8 cellular contexts compared by ENCODE assay signal in the genomic region with DNA sequence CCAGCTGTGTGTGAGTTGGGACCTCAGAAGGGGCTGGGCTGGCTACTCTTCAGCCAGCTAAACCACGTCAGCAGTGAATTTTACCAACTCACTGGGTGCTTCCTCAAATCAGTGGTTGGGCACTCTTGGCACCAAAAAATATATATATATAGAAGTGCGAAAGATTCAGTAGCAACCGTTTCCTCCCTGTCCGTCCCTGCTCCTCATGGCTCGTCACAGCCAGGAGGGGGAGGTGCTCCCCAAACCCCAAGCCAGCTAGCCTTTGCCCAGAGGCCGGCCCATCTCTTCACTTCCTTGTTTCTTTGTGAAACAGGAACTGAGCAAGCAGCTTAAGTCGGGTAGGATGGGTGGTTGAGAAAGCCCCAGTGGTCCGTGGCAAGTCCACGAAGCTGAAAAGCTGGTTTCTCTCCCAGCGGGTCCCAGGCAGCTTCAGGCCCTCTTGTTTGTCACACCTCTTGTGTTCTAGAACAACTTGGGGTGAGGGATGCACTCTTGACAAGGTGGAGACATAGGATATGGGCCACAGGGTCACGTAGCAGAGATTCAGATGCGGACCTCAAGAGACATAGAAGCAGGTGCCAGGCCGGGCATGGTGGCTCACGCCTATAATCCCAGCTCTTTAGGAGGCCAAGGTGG. TPM values are rescaled to one million over a fixed set of nuclear protein-coding genes. Genes with fewer than 3 reads are reported as not detected.
A peak's percentile ranks its signal among the peaks of the same experiment; 100 is the strongest.
DNase-seq lines count a peak whose midpoint lies in the region; ATAC-seq and TF ChIP-seq lines count a peak whose summit lies in the region.

No MANE protein-coding gene starts in this region.

- H3K9me3 Mint-ChIP-seq in T-helper 2 cell treated with Interferon-gamma antibody and Interleukin-4, amounts not matched to agents 5 μg/mL and 100 μg/mL, for 36 hours, result no peaks in the 10 kb centered on the region

- peak; percentile 73 for ATAC-seq in HG03095 (IDR thresholded peaks at IDR 0.05; ENCODE audit: unreplicated experiment)

- H3K9me3 ChIP-seq in hepatocyte (ENCODE audit: low read depth) (no peaks in the 10 kb centered on the region), smooth muscle cell (replicated peaks; ENCODE audit: low read depth) (no peaks in the 10 kb centered on the region), PC-9 (ENCODE audit: insufficient read depth, low read depth) (no peaks in the 10 kb centered on the region)

- H4K20me1 ChIP-seq in hepatocyte (ENCODE audit: insufficient read depth, poor library complexity, severe bottlenecking) (no peaks in the 10 kb centered on the region), smooth muscle cell (ENCODE audit: low read depth) (no peaks in the 10 kb centered on the region), PC-9 (ENCODE audit: insufficient read depth) (no peaks in the 10 kb centered on the region)

- TF ChIP-seq CTCF in hepatocyte (IDR thresholded peaks at IDR 0.05; ENCODE audit: poor library complexity), result no peak
- no peak for TF ChIP-seq CTCF in smooth muscle cell (IDR thresholded peaks at IDR 0.05; ENCODE audit: borderline replicate concordance, insufficient read depth, poor library complexity, severe bottlenecking)
- TF ChIP-seq CTCF in PC-9 (conservative IDR thresholded peaks at IDR 0.05), result no peak

- intact Hi-C loops in PC-9 (cut with micrococcal nuclease; ENCODE audit: unreplicated experiment), result no loop called here

- no peaks in the 10 kb centered on the region for H3K27me3 Mint-ChIP-seq in T-helper 2 cell treated with Interferon-gamma antibody and Interleukin-4, amounts not matched to agents 5 μg/mL and 100 μg/mL, for 36 hours (ENCODE audit: low read depth)

- H3K27me3 ChIP-seq in hepatocyte (no peaks in the 10 kb centered on the region), smooth muscle cell (ENCODE audit: low read depth) (no peaks in the 10 kb centered on the region), PC-9 (ENCODE audit: insufficient read depth, low read depth) (no peaks in the 10 kb centered on the region)

- 84% methylated on average over 14 of the region's 14 CpGs for WGBS in hepatocyte (ENCODE audit: low lambda C conversion rate, missing lambda C conversion rate)
- WGBS in smooth muscle cell (ENCODE audit: low lambda C conversion rate), result 78% methylated on average over 14 of the region's 14 CpGs

- H3K79me2 ChIP-seq in hepatocyte, result no peaks in the 10 kb centered on the region
- no peaks in the 10 kb centered on the region for H3K79me2 ChIP-seq in smooth muscle cell (ENCODE audit: low read depth)
- no peaks in the 10 kb centered on the region for H3K79me2 ChIP-seq in PC-9 (ENCODE audit: low read depth)

- H3K9me2 ChIP-seq in hepatocyte (replicated peaks; ENCODE audit: insufficient read depth), result no peaks in the 10 kb centered on the region
- H3K9me2 ChIP-seq in PC-9 (ENCODE audit: insufficient read depth), result no peaks in the 10 kb centered on the region

- no peak overlapping the region for H3K4me3 ChIP-seq in hepatocyte
- no peak overlapping the region for H3K4me3 ChIP-seq in smooth muscle cell
- H3K4me3 ChIP-seq in PC-9, result no peak overlapping the region

- no peak overlapping the region for H3K9ac ChIP-seq in smooth muscle cell (ENCODE audit: low read depth)

- no TSS peak for BruUV-seq in PC-9 (replicated peaks; lab: Mats Ljungman, UMichigan)

- H3K27ac ChIP-seq in hepatocyte (peak overlapping the region; percentile 60), smooth muscle cell (ENCODE audit: low read depth) (no peak overlapping the region), PC-9 (no peak overlapping the region)

- H3F3A ChIP-seq in smooth muscle cell (ENCODE audit: low read depth), result no peaks in the 10 kb centered on the region
- 0 out of 2 replicates have a peak, but pooled peaks cover 6% of the 10 kb centered on the region for H3F3A ChIP-seq in PC-9 (ENCODE audit: insufficient read depth, low read depth)

- H3K4me3 Mint-ChIP-seq in T-helper 2 cell treated with Interferon-gamma antibody and Interleukin-4, amounts not matched to agents 5 μg/mL and 100 μg/mL, for 36 hours, result peak overlapping the region; percentile 53

- H3K27ac Mint-ChIP-seq in T-helper 2 cell treated with Interferon-gamma antibody and Interleukin-4, amounts not matched to agents 5 μg/mL and 100 μg/mL, for 36 hours, result peak overlapping the region; percentile 93

- no peak overlapping the region for H2AFZ ChIP-seq in hepatocyte
- no peak overlapping the region for H2AFZ ChIP-seq in smooth muscle cell (ENCODE audit: low read depth)
- no peak overlapping the region for H2AFZ ChIP-seq in PC-9

- peaks cover 62% of the 10 kb centered on the region for H3K4me1 Mint-ChIP-seq in T-helper 2 cell treated with Interferon-gamma antibody and Interleukin-4, amounts not matched to agents 5 μg/mL and 100 μg/mL, for 36 hours (ENCODE audit: low read depth)

- H3K36me3 Mint-ChIP-seq in T-helper 2 cell treated with Interferon-gamma antibody and Interleukin-4, amounts not matched to agents 5 μg/mL and 100 μg/mL, for 36 hours (ENCODE audit: low read depth), result peaks cover 2% of the 10 kb centered on the region

- H3K36me3 ChIP-seq in hepatocyte (replicated peaks; ENCODE audit: insufficient read depth, low read depth) (no peaks in the 10 kb centered on the region), smooth muscle cell (ENCODE audit: low read depth) (no peaks in the 10 kb centered on the region), PC-9 (ENCODE audit: low read depth) (no peaks in the 10 kb centered on the region)

- H3K4me2 ChIP-seq in hepatocyte (no peak overlapping the region), smooth muscle cell (no peak overlapping the region), PC-9 (no peak overlapping the region)

- CTCF ChIA-PET in PC-9 (lab: Charles Lee), result interaction anchor here (0.6 kb wide), 1 partner anchor 15 kb away, joined by 11 read pairs; no protein-coding TSS in a partner anchor

- POLR2A ChIA-PET in PC-9 (lab: Charles Lee; ENCODE audit: unreplicated experiment), result no interaction called here

- H3K4me1 ChIP-seq in hepatocyte (ENCODE audit: insufficient read depth) (peaks cover 3% of the 10 kb centered on the region), smooth muscle cell (ENCODE audit: low read depth) (no peaks in the 10 kb centered on the region), PC-9 (replicated peaks; ENCODE audit: insufficient read depth) (no peaks in the 10 kb centered on the region)

- peak; percentile 25 for DNase-seq in stimulated activated CD4-positive, alpha-beta T cell treated with anti-CD3 and anti-CD28 coated beads, Interleukin-1b, Interleukin-23, amount 100 ng/mL, for 48 hours
- DNase-seq in stimulated activated CD4-positive, alpha-beta T cell treated with anti-CD3 and anti-CD28 coated beads, Interleukin-2, amount 100 ng/mL, for 48 hours, result no peak
- DNase-seq in T-helper 2 cell treated with Interferon-gamma antibody and Interleukin-4, amounts not matched to agents 5 μg/mL and 100 μg/mL, for 36 hours (ENCODE audit: low spot score), result peak; percentile 47
- DNase-seq in hepatocyte (ENCODE audit: low spot score) (no peak), smooth muscle cell (lab: John Stamatoyannopoulos, UW; ENCODE audit: unreplicated experiment) (no peak), PC-9 (no peak), midbrain (lab: John Stamatoyannopoulos, UW) (no peak)

RNA-seq across cellular contexts. Expression of a gene that starts 6.8 kb away (rescaled TPM):
- 0.67 and 0.76 TPM in 2 replicates for total RNA-seq in hepatocyte
- 0.31 and 0.96 TPM in 2 replicates for polyA plus RNA-seq in hepatocyte
- total RNA-seq in smooth muscle cell, result not detected in 2 replicates
- polyA plus RNA-seq in smooth muscle cell, result not detected in 2 replicates
- total RNA-seq in PC-9 (2021), result not detected in 2 replicates

RNA-seq across cellular contexts. Expression of a gene that starts 34.1 kb away (rescaled TPM):
- total RNA-seq in hepatocyte (21.9 and 24.1 TPM in 2 replicates), smooth muscle cell (0.09 TPM in 1 of 2 replicates, not detected in the other), PC-9 (2021) (not detected in 2 replicates)
- polyA plus RNA-seq in hepatocyte (15.0 and 23.1 TPM in 2 replicates), smooth muscle cell (0.13 and 0.46 TPM in 2 replicates)

Comparison
In these comparisons a context has a peak if more than half of its experiments do, and no peak if none do; other contexts are left out.
1. DNase-seq: peak in stimulated activated CD4-positive, alpha-beta T cell treated with anti-CD3 and anti-CD28 coated beads, Interleukin-1b, Interleukin-23, amount 100 ng/mL, for 48 hours (single experiment) and T-helper 2 cell treated with Interferon-gamma antibody and Interleukin-4, amounts not matched to agents 5 μg/mL and 100 μg/mL, for 36 hours (single experiment); none in stimulated activated CD4-positive, alpha-beta T cell treated with anti-CD3 and anti-CD28 coated beads, Interleukin-2, amount 100 ng/mL, for 48 hours (0 of 2), hepatocyte (single experiment), smooth muscle cell (single experiment), PC-9 (0 of 2) and midbrain (single experiment).
2. RNA of a gene that starts 34.1 kb away (total RNA-seq): 21.9 to 24.1 TPM in hepatocyte; 0.09 TPM in smooth muscle cell and not detected in PC-9; every median in the first group is over 10 times any median in the second.